ENCODE assay signal across 26 cellular contexts in the genomic region with DNA sequence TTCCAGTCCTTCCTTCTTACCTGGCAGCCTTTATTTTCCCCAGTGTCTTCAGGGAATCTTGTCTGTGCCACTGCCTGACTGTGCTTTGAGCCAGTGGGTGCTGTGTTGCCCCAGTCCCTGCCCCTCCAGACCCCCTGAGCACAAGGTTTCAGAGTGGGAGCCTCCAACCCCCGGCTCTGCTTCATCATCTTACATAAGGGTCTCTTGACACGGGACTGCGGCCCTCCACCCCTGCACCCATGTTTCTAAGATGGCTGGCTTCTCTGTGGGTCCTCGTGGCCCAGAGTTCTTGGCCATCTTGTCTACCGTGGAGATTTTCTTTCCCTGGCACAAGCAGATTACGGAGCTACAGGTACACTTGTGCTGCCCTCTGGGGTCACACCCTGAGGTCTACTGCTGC.
"Had no signal": no experiment of that assay in that cellular context is flagged by ENCODE, and none has a peak within 500 bp of the region (broad histone marks: within the 10 kb centered on the region; RNA-seq: fewer than 3 reads in every experiment).

No MANE protein-coding gene starts in this region.

- H3K36me3 Mint-ChIP-seq: activated naive CD4-positive, alpha-beta T cell treated with anti-CD3 and anti-CD28 coated beads, Interleukin-2, amount 50 U/mL, for 72 hours had no signal

- H3K27ac Mint-ChIP-seq: activated CD8-positive, alpha-beta T cell treated with anti-CD3 and anti-CD28 coated beads, Interleukin-2, amount 10 ng/mL, durations not matched to agents 7 days and 5 days; activated T-helper 1 cell treated with anti-CD3 and anti-CD28 coated beads, Interleukin-12 subunit alpha, Interleukin-12 subunit beta, Interleukin-2, Interleukin-4 antibody, amounts not matched to agents 30 ng/mL and 10 ng/mL and 1 ng/mL, durations not matched to agents 14 hours and 24 hours and 36 hours; effector memory CD8-positive, alpha-beta T cell; stimulated activated naive CD8-positive, alpha-beta T cell treated with anti-CD3 and anti-CD28 coated beads, Interleukin-15, Interleukin-2, amounts not matched to agents 100 ng/mL and 50 ng/mL, for 24 hours had no signal

- DNase-seq: activated CD4-positive, alpha-beta T cell treated with anti-CD3 and anti-CD28 coated beads for 1 hour; activated CD4-positive, alpha-beta T cell treated with anti-CD3 and anti-CD28 coated beads, Interleukin-2, amount 50 U/mL, for 1 hour; activated CD8-positive, alpha-beta T cell treated with anti-CD3 and anti-CD28 coated beads, Interleukin-2, amount 10 ng/mL, durations not matched to agents 7 days and 5 days; brain microvascular endothelial cell; colonic mucosa; effector memory CD8-positive, alpha-beta T cell; gastrocnemius medialis; lower lobe of right lung; mesendoderm; mucosa of descending colon; ovary; psoas muscle; stimulated activated CD4-positive, alpha-beta T cell treated with anti-CD3 and anti-CD28 coated beads, Interleukin-1b, Interleukin-23, amount 100 ng/mL, for 48 hours; substantia nigra; T-helper 1 cell had no signal

- H3K4me1 Mint-ChIP-seq: central memory CD8-positive, alpha-beta T cell had no signal

- ATAC-seq: activated CD8-positive, alpha-beta T cell treated with anti-CD3 and anti-CD28 coated beads, Interleukin-2, amount 10 ng/mL, durations not matched to agents 7 days and 5 days; activated naive CD4-positive, alpha-beta T cell treated with anti-CD3 and anti-CD28 coated beads, Interleukin-2, amount 50 U/mL, for 72 hours; effector memory CD8-positive, alpha-beta T cell; esophagus mucosa; gastrocnemius medialis; left colon; lower lobe of right lung; mucosa of descending colon; psoas muscle; right cardiac atrium had no signal

- H3K4me1 ChIP-seq: adrenal gland, ascending aorta, colonic mucosa, gastrocnemius medialis, lower lobe of right lung, psoas muscle, tibial artery had no signal

- H3K27me3 ChIP-seq: adrenal gland, ascending aorta, brain microvascular endothelial cell, colonic mucosa, ovary had no signal

- H3K4me3 Mint-ChIP-seq: activated CD8-positive, alpha-beta T cell treated with anti-CD3 and anti-CD28 coated beads, Interleukin-2, amount 10 ng/mL, durations not matched to agents 7 days and 5 days; activated T-helper 1 cell treated with anti-CD3 and anti-CD28 coated beads, Interleukin-12 subunit alpha, Interleukin-12 subunit beta, Interleukin-2, Interleukin-4 antibody, amounts not matched to agents 30 ng/mL and 10 ng/mL and 1 ng/mL, durations not matched to agents 14 hours and 24 hours and 36 hours; central memory CD8-positive, alpha-beta T cell; effector memory CD8-positive, alpha-beta T cell; stimulated activated naive CD8-positive, alpha-beta T cell treated with anti-CD3 and anti-CD28 coated beads, Interleukin-15, Interleukin-2, amounts not matched to agents 100 ng/mL and 50 ng/mL, for 24 hours had no signal

- H3K4me3 ChIP-seq: adrenal gland, ascending aorta, colonic mucosa, dorsolateral prefrontal cortex, gastrocnemius medialis, lower lobe of right lung, mucosa of descending colon, ovary, psoas muscle, tibial artery had no signal

- H3K9me3 Mint-ChIP-seq: activated naive CD4-positive, alpha-beta T cell treated with anti-CD3 and anti-CD28 coated beads, Interleukin-2, amount 50 U/mL, for 72 hours; activated T-helper 1 cell treated with anti-CD3 and anti-CD28 coated beads, Interleukin-12 subunit alpha, Interleukin-12 subunit beta, Interleukin-2, Interleukin-4 antibody, amounts not matched to agents 30 ng/mL and 10 ng/mL and 1 ng/mL, durations not matched to agents 14 hours and 24 hours and 36 hours; central memory CD8-positive, alpha-beta T cell; effector memory CD8-positive, alpha-beta T cell; stimulated activated naive CD8-positive, alpha-beta T cell treated with anti-CD3 and anti-CD28 coated beads, Interleukin-15, Interleukin-2, amounts not matched to agents 100 ng/mL and 50 ng/mL, for 24 hours had no signal

- H3K36me3 ChIP-seq: adrenal gland, ascending aorta, brain microvascular endothelial cell, colonic mucosa, gastrocnemius medialis, lower lobe of right lung, ovary, tibial artery had no signal

- H3K27ac ChIP-seq: adrenal gland, ascending aorta, brain microvascular endothelial cell, colonic mucosa, gastrocnemius medialis, lower lobe of right lung, ovary, psoas muscle, tibial artery had no signal

- H3K9me3 ChIP-seq: adrenal gland, ascending aorta, colonic mucosa, gastrocnemius medialis, lower lobe of right lung, mucosa of descending colon, ovary, psoas muscle, tibial artery had no signal
